ENCODE assay signal across 10 cellular contexts in the genomic region with DNA sequence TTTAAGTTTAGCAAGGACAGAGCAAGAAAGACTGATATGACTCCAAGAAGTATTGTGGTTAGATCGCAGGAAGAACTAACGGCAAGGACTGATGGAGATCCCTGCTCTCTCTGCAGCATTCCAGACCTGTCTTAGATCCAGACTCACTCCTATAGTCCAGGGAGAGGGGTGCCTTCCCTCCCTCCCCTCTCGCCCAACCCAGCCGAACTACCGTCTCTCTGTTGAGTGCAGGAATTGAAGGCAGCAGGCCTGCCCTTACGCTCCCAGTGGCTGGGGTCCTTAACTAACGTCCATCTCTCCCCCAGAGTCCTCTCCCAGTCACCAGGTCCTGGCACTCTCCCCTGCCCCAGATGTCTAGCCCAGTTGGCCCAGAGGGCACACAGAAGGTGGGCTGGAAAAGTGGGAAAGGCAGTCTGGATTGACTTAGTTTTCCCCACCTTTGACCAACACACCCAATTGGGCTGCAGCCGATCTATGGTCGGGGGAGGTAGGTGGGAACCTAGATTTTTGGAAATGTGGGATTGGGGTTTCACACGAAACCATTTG. TPM values are rescaled to one million over a fixed set of nuclear protein-coding genes. Genes with fewer than 3 reads are reported as not detected.
DNase-seq lines count a peak whose midpoint lies in the region; ATAC-seq and TF ChIP-seq lines count a peak whose summit lies in the region.
"Had no signal": no experiment of that assay in that cellular context is flagged by ENCODE, and none has a peak within 500 bp of the region (broad histone marks: within the 10 kb centered on the region; RNA-seq: fewer than 3 reads in every experiment).

No MANE protein-coding gene starts in this region.

- H3K27ac Mint-ChIP-seq in natural killer cell = no peak overlapping the region

- H3K27ac ChIP-seq in HUES48 (ENCODE audit: low read depth, low read length) = no peak overlapping the region
- no peak overlapping the region for H3K27ac ChIP-seq in effector memory CD4-positive, alpha-beta T cell (ENCODE audit: insufficient read depth, low read length, poor library complexity, severe bottlenecking)

- peaks cover 23% of the 10 kb centered on the region for H3K36me3 ChIP-seq in HUES48 (ENCODE audit: control insufficient read depth, insufficient read depth, low read length)
- no peaks in the 10 kb centered on the region for H3K36me3 ChIP-seq in effector memory CD4-positive, alpha-beta T cell (ENCODE audit: control insufficient read depth, insufficient read depth, low read length)
- H3K36me3 ChIP-seq: thyroid gland had no signal

- TF ChIP-seq CTCF in AG10803 (conservative IDR thresholded peaks at IDR 0.05; ENCODE audit: low read length) (no peak), natural killer cell (IDR thresholded peaks at IDR 0.05) (no peak)

- POLR2A ChIA-PET in HEK293T (lab: Yijun Ruan, JAX) = interaction anchor here (1.0 to 9.5 kb wide), 4 partner anchors 14 to 48 kb away, joined by 3 to 120 read pairs (median 38); a partner anchor contains a TSS

- peaks cover 16% of the 10 kb centered on the region for H3K27me3 ChIP-seq in HUES48 (ENCODE audit: control insufficient read depth, insufficient read depth, low read length)
- peaks cover 17% of the 10 kb centered on the region for H3K27me3 ChIP-seq in effector memory CD4-positive, alpha-beta T cell (replicated peaks; ENCODE audit: control insufficient read depth, insufficient read depth, low read length, poor library complexity, severe bottlenecking)
- H3K27me3 ChIP-seq: thyroid gland had no signal

- no peak for DNase-seq in AG10803 (ENCODE audit: low read depth)
- no peak for DNase-seq in effector memory CD4-positive, alpha-beta T cell
- DNase-seq in natural killer cell = no peak
- no peak for DNase-seq in HEK293T (ENCODE audit: extremely low spot score)
- DNase-seq in midbrain (lab: John Stamatoyannopoulos, UW) = no peak
- DNase-seq: activated gamma-delta T cell treated with Interleukin-2 at 50 U/mL for 16 hours had no signal

- no peaks in the 10 kb centered on the region for H3K36me3 Mint-ChIP-seq in natural killer cell

- H3K9me3 ChIP-seq in HUES48 (ENCODE audit: control insufficient read depth, insufficient read depth, low read length) = no peaks in the 10 kb centered on the region
- H3K9me3 ChIP-seq in effector memory CD4-positive, alpha-beta T cell (ENCODE audit: control insufficient read depth, low read length) = no peaks in the 10 kb centered on the region
- H3K9me3 ChIP-seq: thyroid gland had no signal

- intact Hi-C loops in natural killer cell (cut with micrococcal nuclease) = no loop called here

- H3K4me3 ChIP-seq in AG10803 (ENCODE audit: low read length) (peak overlapping the region; percentile 69), HUES48 (ENCODE audit: low read depth, low read length) (peak overlapping the region; percentile 73)
- H3K4me3 ChIP-seq in effector memory CD4-positive, alpha-beta T cell (ENCODE audit: insufficient read depth, low read depth, low read length, poor library complexity, severe bottlenecking) = peak overlapping the region; percentile 87

- ATAC-seq in natural killer cell (no peak), GM18520 (IDR thresholded peaks at IDR 0.05; ENCODE audit: unreplicated experiment) (no peak), HG03342 (IDR thresholded peaks at IDR 0.05; ENCODE audit: unreplicated experiment) (no peak)

- peaks cover 18 to 33% of the 10 kb centered on the region in 2 donors for H3K4me1 Mint-ChIP-seq in natural killer cell

- peaks cover 16 to 30% of the 10 kb centered on the region in 2 donors for H3K27me3 Mint-ChIP-seq in natural killer cell (ENCODE audit: low read depth in 2 of 2)

- H3K9ac ChIP-seq in HUES48 (ENCODE audit: low read depth, low read length) = no peak overlapping the region

- H3K4me3 Mint-ChIP-seq in natural killer cell = peak overlapping the region; percentile 58

- H3K4me1 ChIP-seq in HUES48 (ENCODE audit: control insufficient read depth, insufficient read depth, low read length) = peaks cover 38% of the 10 kb centered on the region
- H3K4me1 ChIP-seq in effector memory CD4-positive, alpha-beta T cell (ENCODE audit: control insufficient read depth, insufficient read depth, low read length, poor library complexity, severe bottlenecking) = peaks cover 28% of the 10 kb centered on the region

- no peaks in the 10 kb centered on the region for H3K9me3 Mint-ChIP-seq in natural killer cell

- CTCF ChIA-PET in HEK293T (lab: Yijun Ruan, JAX) = interaction anchor here (0.6 to 20.6 kb wide), 4 partner anchors 13 to 187 kb away, joined by 3 to 429 read pairs (median 36); a partner anchor contains a TSS

TF ChIP-seq in HEK293T, 16 proteins besides CTCF, POLR2A, EP300 and RAD21:
- TF ChIP-seq ARNT (IDR thresholded peaks at IDR 0.05) = no peak
- TF ChIP-seq LEF1 (IDR thresholded peaks at IDR 0.05; ENCODE audit: borderline replicate concordance) = no peak
- no peak for TF ChIP-seq BHLHE40 (IDR thresholded peaks at IDR 0.05; ENCODE audit: borderline replicate concordance)
- TF ChIP-seq FOXK2 (IDR thresholded peaks at IDR 0.05) = no peak
- no peak for TF ChIP-seq FOXM1 (IDR thresholded peaks at IDR 0.05; ENCODE audit: borderline replicate concordance)
- no peak for TF ChIP-seq ELF4 (IDR thresholded peaks at IDR 0.05)
- TF ChIP-seq L3MBTL2 (conservative IDR thresholded peaks at IDR 0.05) = no peak
- no peak for TF ChIP-seq NFRKB (IDR thresholded peaks at IDR 0.05)
- TF ChIP-seq FOXA1 (IDR thresholded peaks at IDR 0.05) = no peak
- no peak for TF ChIP-seq CTBP1 (IDR thresholded peaks at IDR 0.05; ENCODE audit: borderline replicate concordance)
- no peak for TF ChIP-seq SP1 (IDR thresholded peaks at IDR 0.05)
- no peak for TF ChIP-seq TARDBP (IDR thresholded peaks at IDR 0.05)
- TF ChIP-seq SUZ12 (IDR thresholded peaks at IDR 0.05) = no peak
- TF ChIP-seq ZNF384 (IDR thresholded peaks at IDR 0.05) = no peak
- no peak for TF ChIP-seq HDGF (IDR thresholded peaks at IDR 0.05; ENCODE audit: borderline replicate concordance)
TF ChIP-seq in HEK293T: peak in this region for 0.

RNA-seq across cellular contexts. Expression of a gene that starts 1.1 kb away (rescaled TPM):
- 1 to 10 TPM; 3.0 to 3.8 (median 3.0) TPM for total RNA-seq in natural killer cell

RNA-seq across cellular contexts. Expression of a gene that starts 24.0 kb away (rescaled TPM):
- 10 to 100 TPM; 23.5 to 25.3 (median 23.8) TPM for total RNA-seq in natural killer cell

RNA-seq across cellular contexts. Expression of a gene that starts 24.3 kb away (rescaled TPM):
- total RNA-seq in natural killer cell = 10 to 100 TPM; 60.3 to 71.9 (median 68.7) TPM

RNA-seq across cellular contexts. Expression of a gene that starts 27.0 kb away (rescaled TPM):
- total RNA-seq in natural killer cell = not detected

RNA-seq across cellular contexts. Expression of a gene that starts 36.6 kb away (rescaled TPM):
- total RNA-seq in natural killer cell = 10 to 100 TPM; 15.9 to 19.7 (median 18.7) TPM
